1 cellular context compared by ENCODE assay signal in the genomic region with DNA sequence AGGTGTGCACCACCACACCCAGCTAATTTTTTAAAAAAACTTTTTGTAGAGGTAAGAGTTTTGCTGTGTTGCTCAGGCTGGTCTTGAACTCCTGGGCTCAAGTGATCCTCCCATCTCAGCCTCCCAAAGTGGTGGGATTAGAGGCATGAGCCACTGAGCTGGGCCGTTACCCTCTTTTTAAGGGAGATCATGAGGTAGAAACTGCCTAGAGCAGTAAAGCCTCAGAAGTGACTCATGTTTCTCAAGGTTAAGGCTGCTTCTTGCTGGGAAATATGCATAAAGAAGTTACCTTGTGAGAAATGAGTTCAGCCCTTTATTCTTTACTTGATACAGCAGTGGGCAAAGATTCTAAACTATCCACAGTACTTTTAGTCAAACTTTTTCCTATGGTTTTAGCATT.
A peak's percentile ranks its signal among the peaks of the same experiment; 100 is the strongest.
TF ChIP-seq lines count a peak whose summit lies in the region.

No MANE protein-coding gene starts in this region.

TF ChIP-seq in HEK293, 187 proteins besides CTCF, POLR2A, EP300 and RAD21 (continued from another document):
- TF ChIP-seq, protein P1, sequence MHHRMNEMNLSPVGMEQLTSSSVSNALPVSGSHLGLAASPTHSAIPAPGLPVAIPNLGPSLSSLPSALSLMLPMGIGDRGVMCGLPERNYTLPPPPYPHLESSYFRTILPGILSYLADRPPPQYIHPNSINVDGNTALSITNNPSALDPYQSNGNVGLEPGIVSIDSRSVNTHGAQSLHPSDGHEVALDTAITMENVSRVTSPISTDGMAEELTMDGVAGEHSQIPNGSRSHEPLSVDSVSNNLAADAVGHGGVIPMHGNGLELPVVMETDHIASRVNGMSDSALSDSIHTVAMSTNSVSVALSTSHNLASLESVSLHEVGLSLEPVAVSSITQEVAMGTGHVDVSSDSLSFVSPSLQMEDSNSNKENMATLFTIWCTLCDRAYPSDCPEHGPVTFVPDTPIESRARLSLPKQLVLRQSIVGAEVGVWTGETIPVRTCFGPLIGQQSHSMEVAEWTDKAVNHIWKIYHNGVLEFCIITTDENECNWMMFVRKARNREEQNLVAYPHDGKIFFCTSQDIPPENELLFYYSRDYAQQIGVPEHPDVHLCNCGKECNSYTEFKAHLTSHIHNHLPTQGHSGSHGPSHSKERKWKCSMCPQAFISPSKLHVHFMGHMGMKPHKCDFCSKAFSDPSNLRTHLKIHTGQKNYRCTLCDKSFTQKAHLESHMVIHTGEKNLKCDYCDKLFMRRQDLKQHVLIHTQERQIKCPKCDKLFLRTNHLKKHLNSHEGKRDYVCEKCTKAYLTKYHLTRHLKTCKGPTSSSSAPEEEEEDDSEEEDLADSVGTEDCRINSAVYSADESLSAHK (tag by site-specific recombination; IDR thresholded peaks at IDR 0.05): peak; percentile 85
- TF ChIP-seq MZF1 (tag by site-specific recombination; IDR thresholded peaks at IDR 0.05; ENCODE audit: borderline replicate concordance) (no peak), ZNF302 (tag by site-specific recombination; IDR thresholded peaks at IDR 0.05; ENCODE audit: low read depth) (no peak), ZIC2 (tag by site-specific recombination; IDR thresholded peaks at IDR 0.05) (no peak), OSR2 (tag by site-specific recombination; IDR thresholded peaks at IDR 0.05) (no peak), ZNF843 (tag by site-specific recombination; IDR thresholded peaks at IDR 0.05) (no peak), ZEB2 (tag by site-specific recombination; IDR thresholded peaks at IDR 0.05) (no peak), ZNF10 (tag by site-specific recombination; IDR thresholded peaks at IDR 0.05) (no peak), ZNF426 (tag by site-specific recombination; IDR thresholded peaks at IDR 0.05) (no peak), ZNF366 (tag by site-specific recombination; conservative IDR thresholded peaks at IDR 0.05) (0 out of 2 replicates have a peak, but pooled peaks have one; percentile 22), ZNF518A (tag by site-specific recombination; conservative IDR thresholded peaks at IDR 0.05; ENCODE audit: low read depth) (no peak), BCL11A (tag by site-specific recombination; IDR thresholded peaks at IDR 0.05; ENCODE audit: low read depth) (no peak), ZNF26 (tag by site-specific recombination; IDR thresholded peaks at IDR 0.05) (no peak), ZNF677 (tag by site-specific recombination; IDR thresholded peaks at IDR 0.05) (no peak), ZNF629 (tag by site-specific recombination; IDR thresholded peaks at IDR 0.05) (peak; percentile 10; the same call in 1 of the 2 replicates), ZNF146 (tag by site-specific recombination; IDR thresholded peaks at IDR 0.05) (no peak), ZNF777 (tag by site-specific recombination; IDR thresholded peaks at IDR 0.05; ENCODE audit: borderline replicate concordance) (no peak)
- TF ChIP-seq, protein P2, sequence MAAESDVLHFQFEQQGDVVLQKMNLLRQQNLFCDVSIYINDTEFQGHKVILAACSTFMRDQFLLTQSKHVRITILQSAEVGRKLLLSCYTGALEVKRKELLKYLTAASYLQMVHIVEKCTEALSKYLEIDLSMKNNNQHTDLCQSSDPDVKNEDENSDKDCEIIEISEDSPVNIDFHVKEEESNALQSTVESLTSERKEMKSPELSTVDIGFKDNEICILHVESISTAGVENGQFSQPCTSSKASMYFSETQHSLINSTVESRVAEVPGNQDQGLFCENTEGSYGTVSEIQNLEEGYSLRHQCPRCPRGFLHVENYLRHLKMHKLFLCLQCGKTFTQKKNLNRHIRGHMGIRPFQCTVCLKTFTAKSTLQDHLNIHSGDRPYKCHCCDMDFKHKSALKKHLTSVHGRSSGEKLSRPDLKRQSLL (tag by site-specific recombination; IDR thresholded peaks at IDR 0.05): peak; percentile 36; the same call in 1 of the 2 replicates
